19 cellular contexts compared by ENCODE assay signal in genomic region chr6:170449231-170449630, GRCh38.
DNase-seq lines count a peak whose midpoint lies in the region; ATAC-seq and TF ChIP-seq lines count a peak whose summit lies in the region.
"Had no signal": no experiment of that assay in that cellular context is flagged by ENCODE, and none has a peak within 500 bp of the region (broad histone marks: within the 10 kb centered on the region; RNA-seq: fewer than 3 reads in every experiment).

No MANE protein-coding gene starts in this region.

- H3K4me1 ChIP-seq in GM23248 (ENCODE audit: insufficient read depth) (0 out of 2 replicates have a peak, but pooled peaks cover 8% of the 10 kb centered on the region), right lobe of liver (no peaks in the 10 kb centered on the region), SJCRH30 (peaks cover 10% of the 10 kb centered on the region; the same call in 1 of the 2 replicates)
- H3K4me1 ChIP-seq in CD8-positive, alpha-beta T cell (ENCODE audit: insufficient read depth, low read length) = no peaks in the 10 kb centered on the region

- H3F3A ChIP-seq in GM23248 (ENCODE audit: insufficient read depth) = no peaks in the 10 kb centered on the region

- H3K4me1 Mint-ChIP-seq in CD8-positive, alpha-beta T cell (ENCODE audit: low read depth) = no peaks in the 10 kb centered on the region

- H3K27me3 ChIP-seq in GM23248 (replicated peaks; ENCODE audit: insufficient read depth) (no peaks in the 10 kb centered on the region), right lobe of liver (no peaks in the 10 kb centered on the region), SJCRH30 (no peaks in the 10 kb centered on the region)
- H3K27me3 ChIP-seq in CD8-positive, alpha-beta T cell (ENCODE audit: insufficient read depth, low read length) = no peaks in the 10 kb centered on the region

- H3K36me3 Mint-ChIP-seq in CD8-positive, alpha-beta T cell = no peaks in the 10 kb centered on the region

- ATAC-seq in right lobe of liver (no peak), GM21786 (IDR thresholded peaks at IDR 0.05; ENCODE audit: unreplicated experiment) (no peak)
- no peak for ATAC-seq in CD8-positive, alpha-beta T cell
- ATAC-seq: K562, PC-3 had no signal

- DNase-seq in GM23248 (peak; percentile 35), RPMI7951 (ENCODE audit: low read depth) (peak; percentile 68), fibroblast of mammary gland (ENCODE audit: low read depth) (peak; percentile 45), right lobe of liver (no peak), SJCRH30 (no peak)
- no peak for DNase-seq in CD8-positive, alpha-beta T cell
- DNase-seq: COR-L47, DMS 273 treated with DMSO at 0.1 percent for 48 hours, DND-41, GF-D8, NCI-H1105 treated with DMSO at 0.1 percent for 48 hours, NCI-H1694, NCI-H2081 treated with DMSO at 0.1 percent for 48 hours, NCI-H510A treated with DMSO at 0.1 percent for 48 hours, PC-3, SIG-M5 had no signal

- CTCF ChIA-PET in CD8-positive, alpha-beta T cell (lab: Charles Lee) = no interaction called here

- H4K20me1 ChIP-seq in GM23248 (ENCODE audit: insufficient read depth) = no peaks in the 10 kb centered on the region

- in situ Hi-C loops in GM23248 (cut with MboI) = no loop called here

- H3K36me3 ChIP-seq in GM23248 (ENCODE audit: low read depth) (no peaks in the 10 kb centered on the region), right lobe of liver (no peaks in the 10 kb centered on the region), SJCRH30 (no peaks in the 10 kb centered on the region)
- no peaks in the 10 kb centered on the region for H3K36me3 ChIP-seq in CD8-positive, alpha-beta T cell (ENCODE audit: insufficient read depth, low read length)

- intact Hi-C loops in right lobe of liver (cut with DNase I) = no loop called here
- intact Hi-C loops in CD8-positive, alpha-beta T cell (cut with DNase I, micrococcal nuclease) = no loop called here

- H3K4me3 ChIP-seq in GM23248 (no peak overlapping the region), fibroblast of mammary gland (ENCODE audit: control insufficient read depth, low read depth, low read length) (no peak overlapping the region), right lobe of liver (no peak overlapping the region), SJCRH30 (no peak overlapping the region)
- H3K4me3 ChIP-seq in CD8-positive, alpha-beta T cell (ENCODE audit: low read depth, low read length) = no peak overlapping the region
- H3K4me3 ChIP-seq: K562 had no signal

- TF ChIP-seq CTCF in fibroblast of mammary gland (conservative IDR thresholded peaks at IDR 0.05; ENCODE audit: control insufficient read depth, insufficient read depth, low read depth, low read length) = no peak
- TF ChIP-seq CTCF in right lobe of liver (IDR thresholded peaks at IDR 0.05) = no peak
- no peak for TF ChIP-seq CTCF in CD8-positive, alpha-beta T cell (IDR thresholded peaks at IDR 0.05)

- H3K9ac ChIP-seq in GM23248 = no peak overlapping the region

- no peak overlapping the region for H3K27ac Mint-ChIP-seq in CD8-positive, alpha-beta T cell

- WGBS in GM23248 (ENCODE audit: low coverage in 1 of 2, low lambda C conversion rate in 2 of 2, missing lambda C conversion rate in 2 of 2), 2 experiments = 62 to 71% methylated on average over 4 of the region's 4 CpGs
- WGBS in right lobe of liver (ENCODE audit: insufficient coverage, low coverage, low lambda C conversion rate, missing lambda C conversion rate) = 83% methylated on average over 1 of the region's 4 CpGs

- no peaks in the 10 kb centered on the region for H3K79me2 ChIP-seq in GM23248 (ENCODE audit: insufficient read depth)

- TF ChIP-seq POLR2A in right lobe of liver (IDR thresholded peaks at IDR 0.05) = no peak

- H3K9me2 ChIP-seq in GM23248 (ENCODE audit: insufficient read depth) = no peaks in the 10 kb centered on the region

- H2AFZ ChIP-seq in GM23248 = no peak overlapping the region

- H3K4me2 ChIP-seq in GM23248 (ENCODE audit: unreplicated experiment) = no peak overlapping the region

- H3K27ac ChIP-seq in GM23248 (no peak overlapping the region), right lobe of liver (no peak overlapping the region), SJCRH30 (no peak overlapping the region)
- no peak overlapping the region for H3K27ac ChIP-seq in CD8-positive, alpha-beta T cell (ENCODE audit: low read depth, low read length)
- H3K27ac ChIP-seq: RWPE1 had no signal

- no peaks in the 10 kb centered on the region for H3K9me3 Mint-ChIP-seq in CD8-positive, alpha-beta T cell

- H3K27me3 Mint-ChIP-seq in CD8-positive, alpha-beta T cell (ENCODE audit: low read depth) = peaks cover 2% of the 10 kb centered on the region

- H3K4me3 Mint-ChIP-seq in CD8-positive, alpha-beta T cell = no peak overlapping the region

- H3K9me3 ChIP-seq in GM23248 (ENCODE audit: low read depth) (no peaks in the 10 kb centered on the region), right lobe of liver (no peaks in the 10 kb centered on the region), SJCRH30 (replicated peaks) (no peaks in the 10 kb centered on the region)
- H3K9me3 ChIP-seq in CD8-positive, alpha-beta T cell (ENCODE audit: low read length) = no peaks in the 10 kb centered on the region

- POLR2A ChIA-PET in CD8-positive, alpha-beta T cell (lab: Charles Lee) = no interaction called here

Comparison
In these comparisons a context has a peak if more than half of its experiments do, and no peak if none do; other contexts are left out.
1. DNase-seq: peak in GM23248 (single experiment), RPMI7951 (single experiment) and fibroblast of mammary gland (single experiment); none in right lobe of liver (0 of 3), SJCRH30 (0 of 2) and CD8-positive, alpha-beta T cell (0 of 7).